Comparison of ENCODE assay signal across 8 cellular contexts in the genomic region with DNA sequence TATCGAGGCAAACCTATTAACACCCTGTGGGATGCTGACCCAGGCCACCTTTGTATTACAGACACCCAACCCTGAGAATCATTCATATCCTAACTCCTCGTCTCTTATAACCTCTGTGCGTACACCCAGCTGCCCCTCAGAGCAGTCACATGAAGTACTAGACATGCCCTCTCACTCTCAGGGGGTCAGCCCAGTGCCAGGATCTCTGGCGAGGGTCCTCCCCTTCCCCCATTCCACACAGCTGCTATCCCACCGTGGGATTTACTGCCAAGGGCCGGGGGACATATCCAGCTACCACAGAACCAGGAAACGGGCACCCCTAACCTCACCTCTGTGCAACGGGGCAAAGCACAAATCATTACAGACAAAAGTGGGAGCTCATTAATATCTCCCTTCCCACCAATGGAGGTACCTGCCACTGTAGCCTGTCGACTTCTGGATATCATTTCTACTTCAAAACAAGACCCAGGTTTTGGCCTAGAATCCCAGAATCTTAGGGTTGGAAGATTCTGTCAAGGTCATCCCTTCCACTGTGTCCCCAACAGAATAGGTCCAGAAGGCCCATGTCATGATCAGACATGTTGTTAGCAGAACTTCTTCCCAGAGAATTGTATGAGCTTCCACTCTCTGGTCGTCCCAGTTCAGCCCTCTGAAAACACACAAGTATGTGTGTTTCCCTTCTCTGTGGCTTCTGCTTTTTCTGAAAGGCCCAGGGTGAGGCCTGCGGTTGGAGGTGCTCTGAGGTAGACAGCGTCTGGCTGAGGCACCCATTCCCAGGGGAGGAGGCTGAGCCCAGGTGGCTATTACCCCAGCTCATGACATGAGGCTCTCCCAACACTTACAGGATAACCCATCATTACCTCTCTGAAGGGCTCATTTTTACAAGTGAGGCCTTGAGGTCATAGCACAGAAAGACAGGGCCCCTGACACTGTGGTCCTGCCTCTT. TPM values are rescaled to one million over a fixed set of nuclear protein-coding genes. Genes with fewer than 3 reads are reported as not detected.
DNase-seq lines count a peak whose midpoint lies in the region; ATAC-seq and TF ChIP-seq lines count a peak whose summit lies in the region.

No MANE protein-coding gene starts in this region.

- peak overlapping the region; percentile 99 for H3K27ac Mint-ChIP-seq in effector memory CD8-positive, alpha-beta T cell

- ATAC-seq in GM19043 (IDR thresholded peaks at IDR 0.05; ENCODE audit: low read depth, unreplicated experiment) (peak; percentile 54), HG03196 (IDR thresholded peaks at IDR 0.05; ENCODE audit: unreplicated experiment) (peak; percentile 47), psoas muscle (no peak), HG03521 (IDR thresholded peaks at IDR 0.05; ENCODE audit: unreplicated experiment) (no peak)
- ATAC-seq in effector memory CD8-positive, alpha-beta T cell (replicated peaks): peak; percentile 22

- no peaks in the 10 kb centered on the region for H3K9me3 Mint-ChIP-seq in effector memory CD8-positive, alpha-beta T cell

- H3K36me3 ChIP-seq in psoas muscle (ENCODE audit: insufficient read depth in 1 of 2, low read depth in 1 of 2): no peaks in the 10 kb centered on the region

- peaks cover 62 to 69% of the 10 kb centered on the region in 2 donors for H3K4me1 Mint-ChIP-seq in effector memory CD8-positive, alpha-beta T cell (ENCODE audit: low read depth in 2 of 2)

- peaks cover 21% of the 10 kb centered on the region for H3K36me3 Mint-ChIP-seq in effector memory CD8-positive, alpha-beta T cell (ENCODE audit: insufficient read depth)

- H3K27ac ChIP-seq in psoas muscle: peak overlapping the region; percentile 96

- DNase-seq in AML-193 (lab: John Stamatoyannopoulos, UW): peak; percentile 51 to 63
- DNase-seq in T-helper 9 cell: peak; percentile 48
- peak; percentile 35 to 49 (median 39) for DNase-seq in effector memory CD8-positive, alpha-beta T cell
- DNase-seq in psoas muscle: no peak
- no peak for DNase-seq in anterior cingulate cortex (lab: John Stamatoyannopoulos, UW)

- intact Hi-C loops in psoas muscle (cut with DNase I): loop anchor here (5.0 to 10.0 kb wide), 5 partner anchors 107 to 374 kb away; partner anchors contain the start of genes CNOT9 (in 1 of the 2), CTDSP1 (in 1 of the 2) and USP37 (in 1 of the 2)

- peaks cover 51% of the 10 kb centered on the region for H3K4me1 ChIP-seq in psoas muscle

- no peaks in the 10 kb centered on the region for H3K9me3 ChIP-seq in psoas muscle

- H3K27me3 Mint-ChIP-seq in effector memory CD8-positive, alpha-beta T cell: no peaks in the 10 kb centered on the region

- no peaks in the 10 kb centered on the region for H3K27me3 ChIP-seq in psoas muscle (ENCODE audit: insufficient read depth in 3 of 3, low read length in 2 of 3)

- peak overlapping the region; percentile 88 to 89 for H3K4me3 Mint-ChIP-seq in effector memory CD8-positive, alpha-beta T cell

- H3K4me3 ChIP-seq in psoas muscle: peak overlapping the region; percentile 93

- WGBS in psoas muscle, 3 donors: 30 to 45% (median 30%) methylated on average over 12 of the region's 12 CpGs

- TF ChIP-seq CTCF in psoas muscle (IDR thresholded peaks at IDR 0.05): no peak

RNA-seq across cellular contexts. Expression of gene TMBIM1, which starts 1.7 kb away (rescaled TPM):
- 100 to 1,000 TPM; 152 to 197 (median 157) TPM for total RNA-seq in psoas muscle
- polyA plus RNA-seq in psoas muscle: 100 to 1,000 TPM; 167 to 264 (median 228) TPM

RNA-seq across cellular contexts. Expression of gene PNKD, which starts 20.3 kb away (rescaled TPM):
- total RNA-seq in psoas muscle: 10 to 100 TPM; 31.5 to 54.5 (median 41.0) TPM
- 10 to 100 TPM; 55.6 to 86.9 (median 68.1) TPM for polyA plus RNA-seq in psoas muscle

RNA-seq across cellular contexts. Expression of gene AAMP, which starts 20.7 kb away (rescaled TPM):
- total RNA-seq in psoas muscle: 10 to 100 TPM; 52.7 to 70.6 (median 62.5) TPM
- polyA plus RNA-seq in psoas muscle: 100 to 1,000 TPM in 2 of 3 donors, 10 to 100 TPM in 1; 73.8 to 120 (median 115) TPM

RNA-seq across cellular contexts. Expression of gene GPBAR1, which starts 29.8 kb away (rescaled TPM):
- total RNA-seq in psoas muscle: under 1 TPM; 0.24 to 0.74 (median 0.24) TPM
- polyA plus RNA-seq in psoas muscle: under 1 TPM; 0.45 to 0.59 (median 0.56) TPM

Comparison
In these comparisons a context has a peak if more than half of its experiments do, and no peak if none do; other contexts are left out.
1. DNase-seq: peak in AML-193 (2 of 2), T-helper 9 cell (single experiment) and effector memory CD8-positive, alpha-beta T cell (3 of 3); none in psoas muscle (0 of 2) and anterior cingulate cortex (0 of 58).
2. ATAC-seq: peak in GM19043 (single experiment), HG03196 (single experiment) and effector memory CD8-positive, alpha-beta T cell (single experiment); none in psoas muscle (0 of 4) and HG03521 (single experiment).